ENCODE assay signal across 28 cellular contexts in genomic region chr1:19825298-19825697, GRCh38. TPM values are rescaled to one million over a fixed set of nuclear protein-coding genes. Genes with fewer than 3 reads are reported as not detected.
DNase-seq lines count a peak whose midpoint lies in the region; ATAC-seq, FAIRE-seq and TF ChIP-seq lines count a peak whose summit lies in the region.
"Had no signal": no experiment of that assay in that cellular context is flagged by ENCODE, and none has a peak within 500 bp of the region (broad histone marks: within the 10 kb centered on the region; RNA-seq: fewer than 3 reads in every experiment).

No MANE protein-coding gene starts in this region.

- TF ChIP-seq EP300 in SK-N-SH (IDR thresholded peaks at IDR 0.05; ENCODE audit: borderline replicate concordance in 1 of 2, low read depth in 1 of 2, low read length in 1 of 2): no peak

- H3K36me3 ChIP-seq in small intestine (ENCODE audit: control insufficient read depth in 2 of 2, insufficient read depth in 2 of 2, low read length in 2 of 2) (no peaks in the 10 kb centered on the region), SK-N-SH (replicated peaks in 1 of 2; ENCODE audit: control insufficient read depth in 1 of 2, insufficient read depth in 2 of 2, low read length in 1 of 2) (no peaks in the 10 kb centered on the region)
- H3K36me3 ChIP-seq: BLaER1, heart left ventricle, upper lobe of left lung had no signal

- H3K36me3 Mint-ChIP-seq in activated CD8-positive, alpha-beta T cell treated with anti-CD3 and anti-CD28 coated beads, Interleukin-2, amount 10 ng/mL, durations not matched to agents 7 days and 5 days (ENCODE audit: low read depth): no peaks in the 10 kb centered on the region
- H3K36me3 Mint-ChIP-seq: natural killer cell had no signal

- H3K27ac Mint-ChIP-seq in activated CD8-positive, alpha-beta T cell treated with anti-CD3 and anti-CD28 coated beads, Interleukin-2, amount 10 ng/mL, durations not matched to agents 7 days and 5 days: no peak overlapping the region
- H3K27ac Mint-ChIP-seq: activated CD4-positive, alpha-beta memory T cell treated with anti-CD3 and anti-CD28 coated beads, Interleukin-2, amount 10 ng/mL, durations not matched to agents 7 days and 5 days; activated T-cell treated with anti-CD3 and anti-CD28 coated beads, Interleukin-2, amount 50 U/mL, for 24 hours; natural killer cell; progenitor cell of endocrine pancreas; T-helper 17 cell had no signal

- no peak for TF ChIP-seq RAD21 in SK-N-SH (IDR thresholded peaks at IDR 0.05; ENCODE audit: low read length)

- H3K27ac ChIP-seq in small intestine (ENCODE audit: low read depth in 1 of 2, low read length in 1 of 2) (no peak overlapping the region), SK-N-SH (ENCODE audit: low read depth in 2 of 2, low read length in 1 of 2) (no peak overlapping the region)
- H3K27ac ChIP-seq: BLaER1, heart left ventricle, upper lobe of left lung had no signal

- H2AFZ ChIP-seq in SK-N-SH (ENCODE audit: low read depth): no peak overlapping the region

- H4K20me1 ChIP-seq in SK-N-SH (ENCODE audit: insufficient read depth): no peaks in the 10 kb centered on the region
- H4K20me1 ChIP-seq: BLaER1 had no signal

- no peak overlapping the region for H3K4me2 ChIP-seq in SK-N-SH
- H3K4me2 ChIP-seq: BLaER1, smooth muscle cell had no signal

- POLR2A ChIA-PET in activated CD8-positive, alpha-beta T cell treated with anti-CD3 and anti-CD28 coated beads, Interleukin-2, amount 10 ng/mL, durations not matched to agents 7 days and 5 days (lab: Charles Lee): no interaction called here
- POLR2A ChIA-PET in SK-N-SH (lab: Yijun Ruan, JAX): no interaction called here

- no peak for TF ChIP-seq CTCF in SK-N-SH (IDR thresholded peaks at IDR 0.05)

- FAIRE-seq in small intestine (lab: Jason Lieb, UNC): no peak
- FAIRE-seq: D721Med, GM12891, keratinocyte had no signal

- no peak for ATAC-seq in activated CD8-positive, alpha-beta T cell treated with anti-CD3 and anti-CD28 coated beads, Interleukin-2, amount 10 ng/mL, durations not matched to agents 7 days and 5 days
- ATAC-seq: heart left ventricle, T-helper 17 cell had no signal

- H3K27me3 ChIP-seq in small intestine (ENCODE audit: control insufficient read depth in 2 of 2, insufficient read depth in 2 of 2, low read length in 2 of 2): peaks cover 0 to 1% of the 10 kb centered on the region in 2 donors
- H3K27me3 ChIP-seq in SK-N-SH (ENCODE audit: insufficient read depth): no peaks in the 10 kb centered on the region
- H3K27me3 ChIP-seq: BLaER1, upper lobe of left lung had no signal

- H3K4me3 Mint-ChIP-seq in activated CD8-positive, alpha-beta T cell treated with anti-CD3 and anti-CD28 coated beads, Interleukin-2, amount 10 ng/mL, durations not matched to agents 7 days and 5 days: no peak overlapping the region
- H3K4me3 Mint-ChIP-seq: activated CD4-positive, alpha-beta memory T cell treated with anti-CD3 and anti-CD28 coated beads, Interleukin-2, amount 10 ng/mL, durations not matched to agents 7 days and 5 days; activated T-cell treated with anti-CD3 and anti-CD28 coated beads, Interleukin-2, amount 50 U/mL, for 24 hours; natural killer cell; T-helper 17 cell had no signal

- no peak overlapping the region for H3K9ac ChIP-seq in SK-N-SH
- H3K9ac ChIP-seq: BLaER1 had no signal

- CTCF ChIA-PET in activated CD8-positive, alpha-beta T cell treated with anti-CD3 and anti-CD28 coated beads, Interleukin-2, amount 10 ng/mL, durations not matched to agents 7 days and 5 days (lab: Charles Lee): no interaction called here
- CTCF ChIA-PET in SK-N-SH (lab: Yijun Ruan, JAX): interaction anchor here (0.9 to 1.1 kb wide), 2 partner anchors 14 to 121 kb away, joined by 3 read pairs; no protein-coding TSS in a partner anchor

- peaks cover 8% of the 10 kb centered on the region for H3K4me1 Mint-ChIP-seq in activated CD8-positive, alpha-beta T cell treated with anti-CD3 and anti-CD28 coated beads, Interleukin-2, amount 10 ng/mL, durations not matched to agents 7 days and 5 days (ENCODE audit: low read depth)
- H3K4me1 Mint-ChIP-seq: T-helper 17 cell had no signal

- H3K4me1 ChIP-seq in small intestine (ENCODE audit: control insufficient read depth in 2 of 2, insufficient read depth in 1 of 2, low read depth in 1 of 2, low read length in 1 of 2) (peaks cover 0 to 2% of the 10 kb centered on the region in 2 donors), SK-N-SH (ENCODE audit: control insufficient read depth in 1 of 2, insufficient read depth in 2 of 2, low read depth in 1 of 2, low read length in 1 of 2) (no peaks in the 10 kb centered on the region)
- H3K4me1 ChIP-seq: BLaER1, heart left ventricle, upper lobe of left lung had no signal

- no peaks in the 10 kb centered on the region for H3F3A ChIP-seq in SK-N-SH (replicated peaks; ENCODE audit: insufficient read depth)

- no peaks in the 10 kb centered on the region for H3K79me2 ChIP-seq in SK-N-SH (ENCODE audit: insufficient read depth)

- H3K4me3 ChIP-seq in small intestine (ENCODE audit: low read depth in 1 of 2, low read length in 2 of 2) (no peak overlapping the region), SK-N-SH (ENCODE audit: low read depth in 2 of 2, low read length in 1 of 2) (no peak overlapping the region)
- H3K4me3 ChIP-seq: BLaER1, heart left ventricle, smooth muscle cell, upper lobe of left lung had no signal

- H3K9me3 ChIP-seq in small intestine (ENCODE audit: control insufficient read depth, low read depth): no peaks in the 10 kb centered on the region
- H3K9me3 ChIP-seq in SK-N-SH: no peaks in the 10 kb centered on the region
- H3K9me3 ChIP-seq: BLaER1, heart left ventricle, upper lobe of left lung had no signal

- no peaks in the 10 kb centered on the region for H3K9me2 ChIP-seq in SK-N-SH

- 19 to 31% (median 29%) methylated on average over 6 of the region's 6 CpGs for WGBS in small intestine, 3 donors
- 39% methylated on average over 6 of the region's 6 CpGs for WGBS in SK-N-SH (ENCODE audit: low lambda C conversion rate)

- H3K27me3 Mint-ChIP-seq in activated CD8-positive, alpha-beta T cell treated with anti-CD3 and anti-CD28 coated beads, Interleukin-2, amount 10 ng/mL, durations not matched to agents 7 days and 5 days (ENCODE audit: low read depth): peaks cover 24% of the 10 kb centered on the region

- no peaks in the 10 kb centered on the region for H3K9me3 Mint-ChIP-seq in activated CD8-positive, alpha-beta T cell treated with anti-CD3 and anti-CD28 coated beads, Interleukin-2, amount 10 ng/mL, durations not matched to agents 7 days and 5 days (ENCODE audit: insufficient read depth)
- H3K9me3 Mint-ChIP-seq: activated CD4-positive, alpha-beta memory T cell treated with anti-CD3 and anti-CD28 coated beads, Interleukin-2, amount 10 ng/mL, durations not matched to agents 7 days and 5 days; activated T-cell treated with anti-CD3 and anti-CD28 coated beads, Interleukin-2, amount 50 U/mL, for 24 hours; natural killer cell had no signal

- in situ Hi-C loops in SK-MEL-5 (cut with HindIII; ENCODE audit: low pct_unique_long_range_greater_than_20kb, low sequenced_read_pairs): no loop called here

- DNase-seq in NCI-H146 (lab: John Stamatoyannopoulos, UW): peak; percentile 11
- DNase-seq in NCI-H146 treated with DMSO at 0.1 percent for 48 hours (lab: John Stamatoyannopoulos, UW; ENCODE audit: unreplicated experiment): no peak
- DNase-seq in SK-MEL-5 (ENCODE audit: low read depth, low spot score): peak; percentile 39
- DNase-seq in iPS-NIHi11 (ENCODE audit: low spot score): peak; percentile 75
- DNase-seq in small intestine: peak; percentile 60
- DNase-seq in activated CD8-positive, alpha-beta T cell treated with anti-CD3 and anti-CD28 coated beads, Interleukin-2, amount 10 ng/mL, durations not matched to agents 7 days and 5 days: no peak
- DNase-seq in SHP77 treated with DMSO at 0.1 percent for 48 hours (lab: John Stamatoyannopoulos, UW): no peak
- DNase-seq in SK-N-SH: no peak
- DNase-seq: 8988T; activated CD4-positive, alpha-beta memory T cell treated with anti-CD3 and anti-CD28 coated beads, Interleukin-2, amount 10 ng/mL, durations not matched to agents 7 days and 5 days; activated naive CD4-positive, alpha-beta T cell treated with anti-CD3 and anti-CD28 coated beads, Interleukin-2, amount 50 U/mL, for 16 hours; activated T-cell treated with anti-CD3 and anti-CD28 coated beads, Interleukin-2, amount 50 U/mL, for 24 hours; aorta; heart left ventricle; natural killer cell; NCI-H1930; NCI-H524 treated with DMSO at 0.1 percent for 48 hours; Right ventricle myocardium superior; stimulated activated CD4-positive, alpha-beta T cell treated with anti-CD3 and anti-CD28 coated beads, Interleukin-4, amount 100 ng/mL, for 1 hour; T-helper 17 cell; upper lobe of left lung had no signal

TF ChIP-seq in SK-N-SH, 30 proteins besides CTCF, POLR2A, EP300 and RAD21 (continues in another document):
- TF ChIP-seq TAF1 (IDR thresholded peaks at IDR 0.05; ENCODE audit: borderline replicate concordance, low read depth, low read length): no peak

RNA-seq across cellular contexts. Expression of gene RNF186, which starts 10.2 kb away (rescaled TPM):
- not detected in 2 replicates for total RNA-seq in SK-MEL-5 (2014; rRNA removed; shearing (Covaris generic))
- not detected in 2 replicates for polyA plus RNA-seq in SK-MEL-5 (2015; cell fraction: cytosol; rRNA removed)
- polyA plus RNA-seq in SK-MEL-5 (2015; cell fraction: nucleus; rRNA removed): not detected in 2 replicates
- 100 to 1,000 TPM in 2 of 3 donors, 10 to 100 TPM in 1; 47.0 to 257 (median 162) TPM for polyA plus RNA-seq in small intestine
- not detected for total RNA-seq in activated CD8-positive, alpha-beta T cell treated with anti-CD3 and anti-CD28 coated beads, Interleukin-2, amount 10 ng/mL, durations not matched to agents 7 days and 5 days
- not detected in 2 replicates for polyA plus RNA-seq in SK-N-SH (2012; rRNA removed)
- polyA plus RNA-seq in SK-N-SH (2012; cell fraction: cytosol; rRNA removed): not detected in 2 replicates
- not detected in 2 replicates for polyA plus RNA-seq in SK-N-SH (2012; cell fraction: nucleus; rRNA removed)
- total RNA-seq: activated CD4-positive, alpha-beta memory T cell treated with anti-CD3 and anti-CD28 coated beads, Interleukin-2, amount 10 ng/mL, durations not matched to agents 7 days and 5 days; aorta; fibroblast of lung; heart left ventricle; natural killer cell; progenitor cell of endocrine pancreas; Right ventricle myocardium superior; smooth muscle cell; T-helper 17 cell; upper lobe of left lung had no signal
- polyA plus RNA-seq: fibroblast of lung, heart left ventricle, keratinocyte, smooth muscle cell had no signal

RNA-seq across cellular contexts. Expression of gene TMCO4, which starts 25.6 kb away (rescaled TPM):
- 15.9 and 19.8 TPM in 2 replicates for total RNA-seq in SK-MEL-5 (2014; rRNA removed; shearing (Covaris generic))
- 16.7 and 17.1 TPM in 2 replicates for polyA plus RNA-seq in SK-MEL-5 (2015; cell fraction: cytosol; rRNA removed)
- 14.5 and 20.4 TPM in 2 replicates for polyA plus RNA-seq in SK-MEL-5 (2015; cell fraction: nucleus; rRNA removed)
- 10 to 100 TPM; 28.6 to 59.0 (median 45.4) TPM for polyA plus RNA-seq in small intestine
- 10 to 100 TPM; 13.1 to 14.4 TPM for total RNA-seq in activated CD8-positive, alpha-beta T cell treated with anti-CD3 and anti-CD28 coated beads, Interleukin-2, amount 10 ng/mL, durations not matched to agents 7 days and 5 days
- 3.5 and 4.2 TPM in 2 replicates for polyA plus RNA-seq in SK-N-SH (2012; rRNA removed)
- polyA plus RNA-seq in SK-N-SH (2012; cell fraction: cytosol; rRNA removed): 2.9 and 3.6 TPM in 2 replicates
- 6.4 and 6.6 TPM in 2 replicates for polyA plus RNA-seq in SK-N-SH (2012; cell fraction: nucleus; rRNA removed)

RNA-seq across cellular contexts. Expression of gene OTUD3, which starts 56.9 kb away (rescaled TPM):
- 3.5 and 11.0 TPM in 2 replicates for total RNA-seq in SK-MEL-5 (2014; rRNA removed; shearing (Covaris generic))
- 3.5 and 5.6 TPM in 2 replicates for polyA plus RNA-seq in SK-MEL-5 (2015; cell fraction: cytosol; rRNA removed)
- 19.9 and 23.0 TPM in 2 replicates for polyA plus RNA-seq in SK-MEL-5 (2015; cell fraction: nucleus; rRNA removed)
- 1 to 10 TPM; 2.2 to 3.4 (median 2.7) TPM for polyA plus RNA-seq in small intestine
- total RNA-seq in activated CD8-positive, alpha-beta T cell treated with anti-CD3 and anti-CD28 coated beads, Interleukin-2, amount 10 ng/mL, durations not matched to agents 7 days and 5 days: 10 to 100 TPM in 1 of 2 experiments, 1 to 10 TPM in 1; 9.7 to 10.4 TPM
- polyA plus RNA-seq in SK-N-SH (2012; rRNA removed): 2.6 and 3.3 TPM in 2 replicates
- 2.6 TPM in 2 replicates for polyA plus RNA-seq in SK-N-SH (2012; cell fraction: cytosol; rRNA removed)
- polyA plus RNA-seq in SK-N-SH (2012; cell fraction: nucleus; rRNA removed): 9.4 and 9.6 TPM in 2 replicates

Comparison
In these comparisons a context has a peak if more than half of its experiments do, and no peak if none do; other contexts are left out.
1. DNase-seq: peak in NCI-H146 (single experiment), SK-MEL-5 (single experiment), iPS-NIHi11 (single experiment) and small intestine (single experiment); none in NCI-H146 treated with DMSO at 0.1 percent for 48 hours (single experiment), activated CD8-positive, alpha-beta T cell treated with anti-CD3 and anti-CD28 coated beads, Interleukin-2, amount 10 ng/mL, durations not matched to agents 7 days and 5 days (single experiment), SHP77 treated with DMSO at 0.1 percent for 48 hours (single experiment) and SK-N-SH (single experiment).